In genomic region chr15:41323611-41324010, GRCh38 we compare ENCODE assay signal across 25 cellular contexts. TPM values are rescaled to one million over a fixed set of nuclear protein-coding genes. Genes with fewer than 3 reads are reported as not detected.
DNase-seq lines count a peak whose midpoint lies in the region; ATAC-seq lines count a peak whose summit lies in the region.
"Had no signal": no experiment of that assay in that cellular context is flagged by ENCODE, and none has a peak within 500 bp of the region (broad histone marks: within the 10 kb centered on the region; RNA-seq: fewer than 3 reads in every experiment).

No MANE protein-coding gene starts in this region.

- peak; percentile 36 for DNase-seq in activated CD4-positive, alpha-beta T cell treated with anti-CD3 and anti-CD28 coated beads for 36 hours
- DNase-seq in activated CD4-positive, alpha-beta T cell treated with anti-CD3 and anti-CD28 coated beads, Interleukin-2, amount 50 U/mL, for 4 hours, result no peak
- peak; percentile 15 for DNase-seq in stimulated activated CD4-positive, alpha-beta T cell treated with anti-CD3 and anti-CD28 coated beads, Interleukin-15, amount 100 ng/mL, for 24 hours
- DNase-seq in stimulated activated CD4-positive, alpha-beta T cell treated with anti-CD3 and anti-CD28 coated beads, Interleukin-2, amount 100 ng/mL, for 24 hours, result no peak
- DNase-seq in activated CD8-positive, alpha-beta T cell treated with anti-CD3 and anti-CD28 coated beads, Interleukin-2, amount 10 ng/mL, durations not matched to agents 7 days and 5 days, result no peak
- DNase-seq in SIG-M5 (lab: John Stamatoyannopoulos, UW), result no peak
- DNase-seq in KG1 (lab: John Stamatoyannopoulos, UW), result no peak
- DNase-seq: 8988T; activated gamma-delta T cell; anterior cingulate cortex; CD4-positive, alpha-beta memory T cell; cortex of kidney; DMS 273 treated with DMSO at 0.1 percent for 48 hours; endodermal cell; foreskin melanocyte; Karpas-422; left colon; MV-4-11; NCI-H526; RPMI8226; sigmoid colon; SK-N-SH; trophoblast cell had no signal

- peaks cover 17% of the 10 kb centered on the region for H3K4me1 Mint-ChIP-seq in activated CD4-positive, alpha-beta T cell treated with anti-CD3 and anti-CD28 coated beads for 36 hours
- H3K4me1 Mint-ChIP-seq in activated CD8-positive, alpha-beta T cell treated with anti-CD3 and anti-CD28 coated beads, Interleukin-2, amount 10 ng/mL, durations not matched to agents 7 days and 5 days (ENCODE audit: low read depth), result peaks cover 27% of the 10 kb centered on the region
- H3K4me1 Mint-ChIP-seq: CD4-positive, alpha-beta memory T cell; endodermal cell had no signal

- CTCF ChIA-PET in activated CD4-positive, alpha-beta T cell treated with anti-CD3 and anti-CD28 coated beads for 36 hours (lab: Charles Lee), result interaction anchor here (0.6 to 2.4 kb wide), 3 partner anchors 9 to 588 kb away, joined by 3 to 10 read pairs (median 7); partner anchors contain the start of genes NUSAP1 and OIP5
- CTCF ChIA-PET in activated CD8-positive, alpha-beta T cell treated with anti-CD3 and anti-CD28 coated beads, Interleukin-2, amount 10 ng/mL, durations not matched to agents 7 days and 5 days (lab: Charles Lee), result interaction anchor here (0.6 to 1.8 kb wide), 3 partner anchors 10 to 206 kb away, joined by 3 to 11 read pairs (median 3); partner anchors contain the start of genes NUSAP1 and OIP5

- no peaks in the 10 kb centered on the region for H3K27me3 Mint-ChIP-seq in activated CD4-positive, alpha-beta T cell treated with anti-CD3 and anti-CD28 coated beads for 36 hours
- H3K27me3 Mint-ChIP-seq in activated CD8-positive, alpha-beta T cell treated with anti-CD3 and anti-CD28 coated beads, Interleukin-2, amount 10 ng/mL, durations not matched to agents 7 days and 5 days (ENCODE audit: low read depth), result no peaks in the 10 kb centered on the region
- H3K27me3 Mint-ChIP-seq: CD4-positive, alpha-beta memory T cell; progenitor cell of endocrine pancreas had no signal

- H3K36me3 Mint-ChIP-seq in activated CD4-positive, alpha-beta T cell treated with anti-CD3 and anti-CD28 coated beads for 36 hours (ENCODE audit: low read depth), result peaks cover 15% of the 10 kb centered on the region
- H3K36me3 Mint-ChIP-seq in activated CD8-positive, alpha-beta T cell treated with anti-CD3 and anti-CD28 coated beads, Interleukin-2, amount 10 ng/mL, durations not matched to agents 7 days and 5 days (ENCODE audit: low read depth), result peaks cover 48% of the 10 kb centered on the region
- H3K36me3 Mint-ChIP-seq: CD4-positive, alpha-beta memory T cell had no signal

- H3K27ac Mint-ChIP-seq in activated CD4-positive, alpha-beta T cell treated with anti-CD3 and anti-CD28 coated beads for 36 hours, result no peak overlapping the region
- H3K27ac Mint-ChIP-seq in activated CD8-positive, alpha-beta T cell treated with anti-CD3 and anti-CD28 coated beads, Interleukin-2, amount 10 ng/mL, durations not matched to agents 7 days and 5 days, result peak overlapping the region; percentile 39
- H3K27ac Mint-ChIP-seq: CD4-positive, alpha-beta memory T cell; endodermal cell; progenitor cell of endocrine pancreas had no signal

- POLR2A ChIA-PET in activated CD4-positive, alpha-beta T cell treated with anti-CD3 and anti-CD28 coated beads for 36 hours (lab: Charles Lee), result interaction anchor here (0.6 to 2.4 kb wide), 3 partner anchors 9 to 518 kb away, joined by 5 to 19 read pairs (median 7); partner anchors contain the start of genes CHP1, EXD1, NUSAP1 and OIP5
- POLR2A ChIA-PET in activated CD8-positive, alpha-beta T cell treated with anti-CD3 and anti-CD28 coated beads, Interleukin-2, amount 10 ng/mL, durations not matched to agents 7 days and 5 days (lab: Charles Lee), result interaction anchor here (1.4 to 2.3 kb wide), 3 partner anchors 9 to 40 kb away, joined by 4 to 19 read pairs (median 6); partner anchors contain the start of genes NUSAP1 and OIP5

- H3K9me3 Mint-ChIP-seq in activated CD4-positive, alpha-beta T cell treated with anti-CD3 and anti-CD28 coated beads for 36 hours (ENCODE audit: low read depth), result no peaks in the 10 kb centered on the region
- no peaks in the 10 kb centered on the region for H3K9me3 Mint-ChIP-seq in activated CD8-positive, alpha-beta T cell treated with anti-CD3 and anti-CD28 coated beads, Interleukin-2, amount 10 ng/mL, durations not matched to agents 7 days and 5 days (ENCODE audit: insufficient read depth)
- H3K9me3 Mint-ChIP-seq: CD4-positive, alpha-beta memory T cell had no signal

- ATAC-seq in activated CD4-positive, alpha-beta T cell treated with anti-CD3 and anti-CD28 coated beads for 36 hours, result peak; percentile 96
- peak; percentile 49 for ATAC-seq in activated CD8-positive, alpha-beta T cell treated with anti-CD3 and anti-CD28 coated beads, Interleukin-2, amount 10 ng/mL, durations not matched to agents 7 days and 5 days
- ATAC-seq in GM19328 (IDR thresholded peaks at IDR 0.05; ENCODE audit: unreplicated experiment), result no peak
- ATAC-seq: left colon had no signal

- intact Hi-C loops in activated CD4-positive, alpha-beta T cell treated with anti-CD3 and anti-CD28 coated beads for 36 hours (cut with DNase I, micrococcal nuclease), result no loop called here

- no peak overlapping the region for H3K4me3 Mint-ChIP-seq in activated CD4-positive, alpha-beta T cell treated with anti-CD3 and anti-CD28 coated beads for 36 hours
- no peak overlapping the region for H3K4me3 Mint-ChIP-seq in activated CD8-positive, alpha-beta T cell treated with anti-CD3 and anti-CD28 coated beads, Interleukin-2, amount 10 ng/mL, durations not matched to agents 7 days and 5 days
- H3K4me3 Mint-ChIP-seq: endodermal cell had no signal

RNA-seq across cellular contexts. Expression of gene OIP5, which starts 8.8 kb away (rescaled TPM):
- 10 to 100 TPM; 11.5 to 14.0 TPM for total RNA-seq in activated CD4-positive, alpha-beta T cell treated with anti-CD3 and anti-CD28 coated beads for 36 hours
- total RNA-seq in activated CD8-positive, alpha-beta T cell treated with anti-CD3 and anti-CD28 coated beads, Interleukin-2, amount 10 ng/mL, durations not matched to agents 7 days and 5 days, result 10 to 100 TPM; 22.8 to 23.8 TPM

RNA-seq across cellular contexts. Expression of gene NUSAP1, which starts 9.1 kb away (rescaled TPM):
- 100 to 1,000 TPM; 179 to 206 TPM for total RNA-seq in activated CD4-positive, alpha-beta T cell treated with anti-CD3 and anti-CD28 coated beads for 36 hours
- total RNA-seq in activated CD8-positive, alpha-beta T cell treated with anti-CD3 and anti-CD28 coated beads, Interleukin-2, amount 10 ng/mL, durations not matched to agents 7 days and 5 days, result 100 to 1,000 TPM; 281 to 287 TPM

Comparison
In these comparisons a context has a peak if more than half of its experiments do, and no peak if none do; other contexts are left out.
1. DNase-seq: peak in activated CD4-positive, alpha-beta T cell treated with anti-CD3 and anti-CD28 coated beads for 36 hours (single experiment) and stimulated activated CD4-positive, alpha-beta T cell treated with anti-CD3 and anti-CD28 coated beads, Interleukin-15, amount 100 ng/mL, for 24 hours (single experiment); none in activated CD4-positive, alpha-beta T cell treated with anti-CD3 and anti-CD28 coated beads, Interleukin-2, amount 50 U/mL, for 4 hours (0 of 2), stimulated activated CD4-positive, alpha-beta T cell treated with anti-CD3 and anti-CD28 coated beads, Interleukin-2, amount 100 ng/mL, for 24 hours (0 of 2), activated CD8-positive, alpha-beta T cell treated with anti-CD3 and anti-CD28 coated beads, Interleukin-2, amount 10 ng/mL, durations not matched to agents 7 days and 5 days (single experiment), SIG-M5 (single experiment) and KG1 (single experiment).